19 cellular contexts compared by ENCODE assay signal in the genomic region with DNA sequence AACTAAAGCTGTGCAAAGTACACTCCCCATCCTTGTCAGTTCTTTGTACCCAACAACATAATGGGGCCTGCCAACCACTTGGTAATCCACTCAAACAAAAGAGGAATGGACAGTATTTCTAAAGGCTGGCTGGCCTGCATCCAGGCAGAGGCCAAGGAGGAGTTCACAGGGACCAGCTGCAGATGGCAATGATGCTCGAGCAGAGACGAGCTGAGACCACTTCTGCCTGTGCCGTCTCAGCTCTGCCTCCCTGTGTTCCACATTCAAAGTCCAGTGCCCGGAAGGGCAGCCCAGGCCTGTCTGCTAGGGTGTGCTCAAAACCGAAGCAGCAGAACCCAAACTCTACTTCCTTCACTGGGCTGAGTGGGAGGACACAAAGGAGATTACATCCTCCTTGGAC. TPM values are rescaled to one million over a fixed set of nuclear protein-coding genes. Genes with fewer than 3 reads are reported as not detected.
A peak's percentile ranks its signal among the peaks of the same experiment; 100 is the strongest.
DNase-seq lines count a peak whose midpoint lies in the region; ATAC-seq and TF ChIP-seq lines count a peak whose summit lies in the region.
"Had no signal": no experiment of that assay in that cellular context is flagged by ENCODE, and none has a peak within 500 bp of the region (broad histone marks: within the 10 kb centered on the region; RNA-seq: fewer than 3 reads in every experiment).

No MANE protein-coding gene starts in this region.

- no peak for ATAC-seq in T-cell (replicated peaks in 1 of 4)
- ATAC-seq in left lung: no peak

- peaks cover 100% of the 10 kb centered on the region for H3K36me3 ChIP-seq in left ventricle myocardium inferior
- H3K36me3 ChIP-seq in left lung: peaks cover 0 to 100% of the 10 kb centered on the region in 2 donors
- peaks cover 15 to 35% of the 10 kb centered on the region in 2 donors for H3K36me3 ChIP-seq in prostate gland

- CTCF ChIA-PET in T-cell (lab: Charles Lee): interaction anchor here in 1 of 2 donors (0.6 to 1.8 kb wide), 3 partner anchors 17 to 119 kb away, joined by 3 to 4 read pairs (median 3); no protein-coding TSS in a partner anchor

- no peaks in the 10 kb centered on the region for H3K9me3 Mint-ChIP-seq in T-cell
- H3K9me3 Mint-ChIP-seq: H9 had no signal

- H3K4me3 Mint-ChIP-seq in T-cell: no peak overlapping the region
- H3K4me3 Mint-ChIP-seq: activated naive CD8-positive, alpha-beta T cell; H9 had no signal

- H3K9me3 ChIP-seq in left ventricle myocardium inferior (replicated peaks) (no peaks in the 10 kb centered on the region), left lung (no peaks in the 10 kb centered on the region), prostate gland (no peaks in the 10 kb centered on the region)
- H3K9me3 ChIP-seq: tibial nerve had no signal

- TF ChIP-seq CTCF in left ventricle myocardium inferior (IDR thresholded peaks at IDR 0.05; ENCODE audit: borderline replicate concordance) (no peak), left lung (IDR thresholded peaks at IDR 0.05) (no peak), prostate gland (IDR thresholded peaks at IDR 0.05) (no peak)

- H3K27ac ChIP-seq in left ventricle myocardium inferior (replicated peaks) (peak overlapping the region; percentile 63), left lung (no peak overlapping the region), prostate gland (no peak overlapping the region)
- H3K27ac ChIP-seq: tibial nerve had no signal

- DNase-seq in COR-L47 (lab: John Stamatoyannopoulos, UW): peak; percentile 1
- no peak for DNase-seq in T-cell
- no peak for DNase-seq in left ventricle myocardium inferior
- peak in 8 of 10 donors; percentile 25 to 95 (median 64) for DNase-seq in posterior cingulate gyrus
- DNase-seq in left lung: no peak
- DNase-seq in NK-92 (lab: John Stamatoyannopoulos, UW; ENCODE audit: unreplicated experiment): no peak
- no peak for DNase-seq in stimulated activated CD4-positive, alpha-beta T cell treated with anti-CD3 and anti-CD28 coated beads, Interleukin-4, amount 100 ng/mL, for 24 hours
- no peak for DNase-seq in prostate gland (ENCODE audit: low spot score)
- DNase-seq: effector CD4-positive, alpha-beta T cell; H9; Karpas-422; NCI-H1436 treated with DMSO at 0.1 percent for 48 hours; SHP77; stimulated activated CD4-positive, alpha-beta T cell treated with anti-CD3 and anti-CD28 coated beads, Interleukin-4, amount 100 ng/mL, for 1 hour had no signal

- H3K27me3 ChIP-seq in left ventricle myocardium inferior (ENCODE audit: low read depth) (no peaks in the 10 kb centered on the region), left lung (no peaks in the 10 kb centered on the region), prostate gland (replicated peaks; ENCODE audit: insufficient read depth) (no peaks in the 10 kb centered on the region)
- H3K27me3 ChIP-seq: tibial nerve had no signal

- POLR2A ChIA-PET in T-cell (lab: Charles Lee): no interaction called here

- H3K27me3 Mint-ChIP-seq in T-cell: no peaks in the 10 kb centered on the region
- H3K27me3 Mint-ChIP-seq: activated naive CD8-positive, alpha-beta T cell had no signal

- intact Hi-C loops in left ventricle myocardium inferior (cut with micrococcal nuclease): no loop called here
- intact Hi-C loops in posterior cingulate gyrus (cut with DNase I): no loop called here
- intact Hi-C loops in left lung (cut with DNase I): no loop called here
- intact Hi-C loops in prostate gland (cut with DNase I): no loop called here

- WGBS in prostate gland: 64% methylated on average over 5 of the region's 5 CpGs

- H3K4me1 ChIP-seq in left ventricle myocardium inferior: peaks cover 26% of the 10 kb centered on the region
- no peaks in the 10 kb centered on the region for H3K4me1 ChIP-seq in left lung
- no peaks in the 10 kb centered on the region for H3K4me1 ChIP-seq in prostate gland (replicated peaks)
- H3K4me1 ChIP-seq: tibial nerve had no signal

- peaks cover 85% of the 10 kb centered on the region for H3K36me3 Mint-ChIP-seq in T-cell

- no peak for TF ChIP-seq POLR2A in prostate gland (IDR thresholded peaks at IDR 0.05)

- H3K4me3 ChIP-seq in left ventricle myocardium inferior (no peak overlapping the region), left lung (no peak overlapping the region), prostate gland (no peak overlapping the region)
- H3K4me3 ChIP-seq: lung, tibial nerve had no signal

- H3K27ac Mint-ChIP-seq in T-cell: peak overlapping the region; percentile 19 to 77
- H3K27ac Mint-ChIP-seq: activated naive CD8-positive, alpha-beta T cell; H9 had no signal

- peaks cover 6 to 38% (median 35%) of the 10 kb centered on the region in 3 donors for H3K4me1 Mint-ChIP-seq in T-cell
- H3K4me1 Mint-ChIP-seq: H9 had no signal

RNA-seq across cellular contexts. Expression of a gene that starts 14.3 kb away (rescaled TPM):
- total RNA-seq in T-cell: 10 to 100 TPM in 1 of 5 donors, 1 to 10 TPM in 4; 2.0 to 14.7 (median 3.7) TPM
- 0.33 TPM for total RNA-seq in left ventricle myocardium inferior
- total RNA-seq in left lung: 1 to 10 TPM in 1 of 2 donors, under 1 TPM in 1; 0.96 to 4.1 TPM
- 1 to 10 TPM in 1 of 2 donors, under 1 TPM in 1; 0.96 to 1.2 TPM for total RNA-seq in prostate gland
- total RNA-seq: bronchial epithelial cell, H9, HT-29 had no signal

RNA-seq across cellular contexts. Expression of a gene that starts 38.0 kb away (rescaled TPM):
- total RNA-seq in T-cell (10 to 100 TPM; 24.6 to 46.3 (median 35.0) TPM), left ventricle myocardium inferior (121 TPM), left lung (10 to 100 TPM; 33.6 to 42.7 TPM), prostate gland (10 to 100 TPM; 33.1 to 56.7 TPM)

Comparison
In these comparisons a context has a peak if more than half of its experiments do, and no peak if none do; other contexts are left out.
1. DNase-seq: peak in COR-L47 (single experiment) and posterior cingulate gyrus (8 of 10); none in T-cell (0 of 34), left ventricle myocardium inferior (single experiment), left lung (0 of 2), NK-92 (single experiment), stimulated activated CD4-positive, alpha-beta T cell treated with anti-CD3 and anti-CD28 coated beads, Interleukin-4, amount 100 ng/mL, for 24 hours (single experiment) and prostate gland (single experiment).